ENCODE assay signal across 8 cellular contexts in genomic region chr17:67824735-67825626, GRCh38. TPM values are rescaled to one million over a fixed set of nuclear protein-coding genes. Genes with fewer than 3 reads are reported as not detected.
A peak's percentile ranks its signal among the peaks of the same experiment; 100 is the strongest.
DNase-seq lines count a peak whose midpoint lies in the region; ATAC-seq and TF ChIP-seq lines count a peak whose summit lies in the region.

Gene BPTF, plus strand, starts transcription at chr17:67825503. Its CDS starts 222 bp downstream, at chr17:67825725.

- H3K9ac ChIP-seq in mucosa of stomach (ENCODE audit: low read length): peak within 1 kb of the TSS; percentile 88

- TF ChIP-seq CTCF in epithelial cell of proximal tubule (conservative IDR thresholded peaks at IDR 0.05; ENCODE audit: low read depth, low read length): peak; percentile 77

- peak; percentile 71 for ATAC-seq in GM21526 (IDR thresholded peaks at IDR 0.05; ENCODE audit: low FRiP score, unreplicated experiment)

- no peaks in the 10 kb centered on the region for H3K36me3 ChIP-seq in mucosa of stomach (ENCODE audit: control insufficient read depth, insufficient read depth, low read length)

- H3K9me3 ChIP-seq in mucosa of stomach (ENCODE audit: control insufficient read depth, low read length): no peaks in the 10 kb centered on the region

- H3K4me3 ChIP-seq in epithelial cell of proximal tubule (ENCODE audit: low read depth, low read length) (peak within 1 kb of the TSS; percentile 83), mucosa of stomach (ENCODE audit: low read length) (peak within 1 kb of the TSS; percentile 63)

- no peaks in the 10 kb centered on the region for H3K27me3 ChIP-seq in mucosa of stomach (ENCODE audit: control insufficient read depth, insufficient read depth, low read length)

- peaks cover 14% of the 10 kb centered on the region for H3K4me1 ChIP-seq in mucosa of stomach (ENCODE audit: control insufficient read depth, insufficient read depth, low read length)

- peak; percentile 78 for DNase-seq in DMS114 treated with DMSO at 0.1 percent for 48 hours (lab: John Stamatoyannopoulos, UW; ENCODE audit: unreplicated experiment)
- DNase-seq in HuH-7.5 (ENCODE audit: low spot score): peak; percentile 84
- DNase-seq in OCI-M1 (lab: John Stamatoyannopoulos, UW): peak; percentile 95
- peak; percentile 83 for DNase-seq in activated T-cell treated with anti-CD3 and anti-CD28 coated beads for 4 hours
- no peak for DNase-seq in epithelial cell of proximal tubule (ENCODE audit: low read depth)
- peak; percentile 80 to 81 for DNase-seq in stimulated activated CD8-positive, alpha-beta memory T cell treated with anti-CD3 and anti-CD28 coated beads, Interleukin-7, amount 100 ng/mL, for 1 hour (ENCODE audit: low read depth in 2 of 2)

RNA-seq across cellular contexts. Expression of gene BPTF, which starts in this region (rescaled TPM):
- 27.8 and 38.0 TPM in 2 replicates for total RNA-seq in epithelial cell of proximal tubule
